Comparison of ENCODE assay signal across 1 cellular context in the genomic region with DNA sequence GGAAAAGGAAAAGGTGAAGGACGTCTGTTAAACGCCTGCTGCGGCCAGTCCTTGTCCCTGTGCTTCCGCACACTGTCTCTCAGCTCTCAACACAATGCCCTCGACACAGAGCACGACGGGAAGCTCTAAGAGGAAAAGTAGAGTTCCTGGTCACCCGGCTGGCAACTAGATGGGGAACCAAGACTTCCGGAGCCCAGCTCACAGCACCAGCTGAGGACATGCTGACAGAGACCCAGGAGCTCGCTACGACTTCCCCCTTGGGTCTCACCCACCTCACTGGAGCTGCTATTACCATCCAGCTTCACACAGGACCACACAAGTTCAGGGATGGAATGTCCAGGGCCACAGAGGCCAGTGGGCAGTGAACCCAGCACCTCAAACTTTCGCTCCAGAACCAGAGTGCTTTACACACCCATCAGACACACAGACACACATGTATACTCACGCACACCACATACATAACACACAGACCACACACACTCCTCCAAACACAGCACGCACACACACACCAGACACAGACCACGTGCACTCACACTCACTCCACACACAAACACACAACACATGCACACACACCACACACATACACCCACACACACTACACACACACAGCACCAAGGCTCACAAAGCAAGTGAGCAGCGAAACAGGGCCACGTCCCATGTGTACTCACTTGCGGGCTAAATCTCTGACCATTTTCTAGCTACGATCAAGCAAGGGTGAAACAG.
TF ChIP-seq lines count a peak whose summit lies in the region.

No MANE protein-coding gene starts in this region.

TF ChIP-seq in WTC11, 78 proteins besides CTCF, POLR2A, EP300 and RAD21 (continued from another document):
- TF ChIP-seq, protein P1, sequence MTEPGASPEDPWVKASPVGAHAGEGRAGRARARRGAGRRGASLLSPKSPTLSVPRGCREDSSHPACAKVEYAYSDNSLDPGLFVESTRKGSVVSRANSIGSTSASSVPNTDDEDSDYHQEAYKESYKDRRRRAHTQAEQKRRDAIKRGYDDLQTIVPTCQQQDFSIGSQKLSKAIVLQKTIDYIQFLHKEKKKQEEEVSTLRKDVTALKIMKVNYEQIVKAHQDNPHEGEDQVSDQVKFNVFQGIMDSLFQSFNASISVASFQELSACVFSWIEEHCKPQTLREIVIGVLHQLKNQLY (CRISPR knock-in tag; IDR thresholded peaks at IDR 0.05) = no peak
- TF ChIP-seq CREM (CRISPR knock-in tag; IDR thresholded peaks at IDR 0.05) = no peak
- TF ChIP-seq, protein P2, sequence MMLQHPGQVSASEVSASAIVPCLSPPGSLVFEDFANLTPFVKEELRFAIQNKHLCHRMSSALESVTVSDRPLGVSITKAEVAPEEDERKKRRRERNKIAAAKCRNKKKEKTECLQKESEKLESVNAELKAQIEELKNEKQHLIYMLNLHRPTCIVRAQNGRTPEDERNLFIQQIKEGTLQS (CRISPR knock-in tag; conservative IDR thresholded peaks at IDR 0.05) = no peak
